Comparison of ENCODE assay signal across 8 cellular contexts in genomic region chr11:22624742-22625447, GRCh38. TPM values are rescaled to one million over a fixed set of nuclear protein-coding genes. Genes with fewer than 3 reads are reported as not detected.
A peak's percentile ranks its signal among the peaks of the same experiment; 100 is the strongest.
DNase-seq lines count a peak whose midpoint lies in the region; ATAC-seq and TF ChIP-seq lines count a peak whose summit lies in the region.

No MANE protein-coding gene starts in this region.

- H3K4me3 ChIP-seq in KMS-11 (IDR thresholded peaks at IDR 0.05; ENCODE audit: insufficient read depth, low read depth, low read length) (no peak overlapping the region), Panc1 (ENCODE audit: low read depth in 2 of 2, low read length in 2 of 2) (peak overlapping the region; percentile 81 to 86), parathyroid adenoma (ENCODE audit: low read depth, low read length) (peak overlapping the region; percentile 81), uterus (peak overlapping the region; percentile 78 to 83)

- intact Hi-C loops in Panc1 (cut with micrococcal nuclease; ENCODE audit: unreplicated experiment) (no loop called here), Right ventricle myocardium superior (cut with DNase I) (loop anchor here (2.0 to 10.0 kb wide), 2 partner anchors 42 to 160 kb away; partner anchors contain the start of gene GAS2), uterus (cut with DNase I; ENCODE audit: low total_unique reads) (loop anchor here (10.0 kb wide), 1 partner anchor 210 kb away; no protein-coding TSS in a partner anchor)

- peak overlapping the region; percentile 77 for H3K4me2 ChIP-seq in KMS-11
- peak overlapping the region; percentile 82 for H3K4me2 ChIP-seq in parathyroid adenoma (ENCODE audit: low read length)

- H3K4me3 Mint-ChIP-seq in activated naive CD8-positive, alpha-beta T cell = peak overlapping the region; percentile 98

- peak overlapping the region; percentile 99 for H3K27ac Mint-ChIP-seq in activated naive CD8-positive, alpha-beta T cell

- H3K9me3 ChIP-seq in Panc1 (ENCODE audit: control insufficient read depth, insufficient read depth, low read depth, low read length) (no peaks in the 10 kb centered on the region), parathyroid adenoma (ENCODE audit: control insufficient read depth, low read length) (no peaks in the 10 kb centered on the region), uterus (no peaks in the 10 kb centered on the region)

- TF ChIP-seq POLR2A in uterus (IDR thresholded peaks at IDR 0.05) = no peak

- H3K4me1 Mint-ChIP-seq in activated naive CD8-positive, alpha-beta T cell (ENCODE audit: low read depth) = peaks cover 46% of the 10 kb centered on the region

- H3K27me3 Mint-ChIP-seq in activated naive CD8-positive, alpha-beta T cell = no peaks in the 10 kb centered on the region

- POLR2A ChIA-PET in Panc1 (lab: Charles Lee) = no interaction called here

- TF ChIP-seq CTCF in KMS-11 (conservative IDR thresholded peaks at IDR 0.05; ENCODE audit: low read depth, low read length) (peak; percentile 49), Panc1 (IDR thresholded peaks at IDR 0.05) (peak; percentile 79), parathyroid adenoma (IDR thresholded peaks at IDR 0.05) (peak; percentile 24), uterus (IDR thresholded peaks at IDR 0.05) (peak; percentile 3 to 44 (median 19))

- no TSS peak for BruUV-seq in Panc1 (replicated peaks; lab: Mats Ljungman, UMichigan)

- peak overlapping the region; percentile 93 for H3K27ac ChIP-seq in KMS-11
- peak overlapping the region; percentile 96 for H3K27ac ChIP-seq in Panc1 (ENCODE audit: low read length)
- peak overlapping the region; percentile 92 for H3K27ac ChIP-seq in parathyroid adenoma
- peak overlapping the region; percentile 88 to 90 for H3K27ac ChIP-seq in uterus

- H3K36me3 ChIP-seq in KMS-11 (ENCODE audit: insufficient read depth) (no peaks in the 10 kb centered on the region), Panc1 (ENCODE audit: control insufficient read depth, insufficient read depth, low read length) (no peaks in the 10 kb centered on the region), parathyroid adenoma (ENCODE audit: control insufficient read depth, insufficient read depth, low read length) (no peaks in the 10 kb centered on the region), uterus (no peaks in the 10 kb centered on the region)

- H4K20me1 ChIP-seq in KMS-11 (ENCODE audit: insufficient read depth) = no peaks in the 10 kb centered on the region

- H3K79me2 ChIP-seq in KMS-11 (ENCODE audit: insufficient read depth, low read depth) = peaks cover 30% of the 10 kb centered on the region
- no peaks in the 10 kb centered on the region for H3K79me2 ChIP-seq in parathyroid adenoma

- H3K36me3 Mint-ChIP-seq in activated naive CD8-positive, alpha-beta T cell = peaks cover 18% of the 10 kb centered on the region

- CTCF ChIA-PET in Panc1 (lab: Charles Lee) = interaction anchor here (0.7 kb wide), 1 partner anchor 36 kb away, joined by 3 read pairs; no protein-coding TSS in a partner anchor

- DNase-seq in ELF-1 (ENCODE audit: low read depth, low spot score) = peak; percentile 90
- peak; percentile 18 for DNase-seq in Panc1 (ENCODE audit: low read depth, low spot score)
- no peak for DNase-seq in Right ventricle myocardium superior
- DNase-seq in uterus = peak; percentile 44 to 53

- in situ Hi-C loops in Panc1 (cut with HindIII; ENCODE audit: low pct_unique_long_range_greater_than_20kb, low sequenced_read_pairs) = no loop called here

- H3K4me1 ChIP-seq in KMS-11 (ENCODE audit: low read depth, poor library complexity, severe bottlenecking) (peaks cover 23% of the 10 kb centered on the region), Panc1 (ENCODE audit: control insufficient read depth, insufficient read depth, low read length) (0 out of 2 replicates have a peak, but pooled peaks cover 9% of the 10 kb centered on the region), parathyroid adenoma (peaks cover 3% of the 10 kb centered on the region), uterus (peaks cover 0 to 10% of the 10 kb centered on the region in 2 donors)

- H3K9ac ChIP-seq in KMS-11 = peak overlapping the region; percentile 93
- peak overlapping the region; percentile 61 for H3K9ac ChIP-seq in parathyroid adenoma

- H2AFZ ChIP-seq in KMS-11 (ENCODE audit: low read depth) (peak overlapping the region; percentile 62), parathyroid adenoma (peak overlapping the region; percentile 95)

- no peaks in the 10 kb centered on the region for H3K27me3 ChIP-seq in KMS-11 (ENCODE audit: insufficient read depth, low read depth)
- no peaks in the 10 kb centered on the region for H3K27me3 ChIP-seq in Panc1 (ENCODE audit: control insufficient read depth, insufficient read depth, low read length)
- H3K27me3 ChIP-seq in parathyroid adenoma (ENCODE audit: control insufficient read depth, insufficient read depth, low read length) = no peaks in the 10 kb centered on the region
- no peaks in the 10 kb centered on the region for H3K27me3 ChIP-seq in uterus

- ATAC-seq in GM21737 (IDR thresholded peaks at IDR 0.05; ENCODE audit: unreplicated experiment) (peak; percentile 59), Panc1 (peak; percentile 81), Right ventricle myocardium superior (ENCODE audit: poor library complexity) (peak; percentile 89)

- H3K9me3 Mint-ChIP-seq in activated naive CD8-positive, alpha-beta T cell (ENCODE audit: low read depth) = no peaks in the 10 kb centered on the region

RNA-seq across cellular contexts. Expression of gene FANCF, which starts 0.7 kb away (rescaled TPM):
- 11.6 TPM for total RNA-seq in Panc1 (2021; ENCODE audit: unreplicated experiment)
- polyA plus RNA-seq in Panc1 (2012; ENCODE audit: insufficient read length) = 7.0 TPM
- 4.1 TPM for total RNA-seq in Right ventricle myocardium superior
- total RNA-seq in uterus = 10 to 100 TPM in 2 of 4 donors, 1 to 10 TPM in 1, under 1 TPM in 1; 0.88 to 27.6 (median 6.4) TPM

RNA-seq across cellular contexts. Expression of gene GAS2, which starts 41.5 kb away (rescaled TPM):
- 0.87 TPM for total RNA-seq in Panc1 (2021; ENCODE audit: unreplicated experiment)
- polyA plus RNA-seq in Panc1 (2012; ENCODE audit: insufficient read length) = 1.2 TPM
- 9.7 TPM for total RNA-seq in Right ventricle myocardium superior
- total RNA-seq in uterus = 10 to 100 TPM in 1 of 4 donors, 1 to 10 TPM in 1, under 1 TPM in 1, not detected in 1; 0.77 to 21.5 (median 5.1) TPM

Comparison
In these comparisons a context has a peak if more than half of its experiments do, and no peak if none do; other contexts are left out.
1. CTCF ChIP-seq: peak in every context shown above with its lines; median percentile 79 in Panc1; 49 in KMS-11; 24 in parathyroid adenoma; 19 in uterus.